13 cellular contexts compared by ENCODE assay signal in genomic region chr4:10622728-10623127, GRCh38.
DNase-seq lines count a peak whose midpoint lies in the region; ATAC-seq and TF ChIP-seq lines count a peak whose summit lies in the region.
"Had no signal": no experiment of that assay in that cellular context is flagged by ENCODE, and none has a peak within 500 bp of the region (broad histone marks: within the 10 kb centered on the region; RNA-seq: fewer than 3 reads in every experiment).

No MANE protein-coding gene starts in this region.

- TF ChIP-seq POLR2A in transverse colon (IDR thresholded peaks at IDR 0.05) (no peak), upper lobe of left lung (IDR thresholded peaks at IDR 0.05) (no peak)

- H3K27me3 ChIP-seq in left ventricle myocardium inferior (ENCODE audit: low read depth) (peaks cover 46% of the 10 kb centered on the region), transverse colon (no peaks in the 10 kb centered on the region), upper lobe of left lung (no peaks in the 10 kb centered on the region)
- H3K27me3 ChIP-seq: sigmoid colon had no signal

- H3K27ac ChIP-seq in left ventricle myocardium inferior (replicated peaks) (no peak overlapping the region), transverse colon (no peak overlapping the region), upper lobe of left lung (no peak overlapping the region)
- H3K27ac ChIP-seq: sigmoid colon, thoracic aorta had no signal

- 78 to 80% methylated on average over 2 of the region's 2 CpGs for WGBS in transverse colon (ENCODE audit: low coverage in 1 of 2), 2 donors
- WGBS in upper lobe of left lung, 2 donors: 83 to 91% methylated on average over 2 of the region's 2 CpGs

- in situ Hi-C loops in astrocyte of the spinal cord (cut with HindIII; ENCODE audit: low sequenced_read_pairs) (no loop called here), transverse colon (cut with MboI; ENCODE audit: low pct_ligation_motif_present in 1 of 4, low pct_unique_long_range_greater_than_20kb in 1 of 4, low sequenced_read_pairs in 3 of 4) (loop anchor here in 1 of 4 donors (25.0 kb wide), 1 partner anchor 790 kb away; no protein-coding TSS in a partner anchor)

- H3K4me3 ChIP-seq in left ventricle myocardium inferior: no peak overlapping the region
- no peak overlapping the region for H3K4me3 ChIP-seq in astrocyte of the spinal cord (ENCODE audit: low read depth, low read length)
- H3K4me3 ChIP-seq in transverse colon: no peak overlapping the region
- no peak overlapping the region for H3K4me3 ChIP-seq in upper lobe of left lung
- H3K4me3 ChIP-seq: sigmoid colon, thoracic aorta had no signal

- intact Hi-C loops in left ventricle myocardium inferior (cut with micrococcal nuclease) (no loop called here), Right ventricle myocardium superior (cut with DNase I) (no loop called here), transverse colon (cut with DNase I; ENCODE audit: low total_unique reads) (no loop called here)

- H3K36me3 ChIP-seq in left ventricle myocardium inferior: no peaks in the 10 kb centered on the region
- H3K36me3 ChIP-seq in transverse colon: no peaks in the 10 kb centered on the region
- no peaks in the 10 kb centered on the region for H3K36me3 ChIP-seq in upper lobe of left lung
- H3K36me3 ChIP-seq: sigmoid colon, thoracic aorta had no signal

- no peaks in the 10 kb centered on the region for H3K9me3 ChIP-seq in left ventricle myocardium inferior (replicated peaks)
- no peaks in the 10 kb centered on the region for H3K9me3 ChIP-seq in transverse colon
- no peaks in the 10 kb centered on the region for H3K9me3 ChIP-seq in upper lobe of left lung
- H3K9me3 ChIP-seq: sigmoid colon, thoracic aorta had no signal

- H3K4me1 ChIP-seq in left ventricle myocardium inferior (no peaks in the 10 kb centered on the region), transverse colon (no peaks in the 10 kb centered on the region), upper lobe of left lung (no peaks in the 10 kb centered on the region)
- H3K4me1 ChIP-seq: sigmoid colon had no signal

- DNase-seq in left ventricle myocardium inferior (no peak), Right ventricle myocardium superior (no peak), astrocyte of the spinal cord (ENCODE audit: low read depth, low spot score) (no peak), transverse colon (no peak), D341Med (ENCODE audit: low spot score) (no peak), nucleus accumbens (lab: John Stamatoyannopoulos, UW) (no peak), upper lobe of left lung (no peak)
- DNase-seq: activated naive CD4-positive, alpha-beta T cell treated with Interleukin-2 at 50 U/mL for 16 hours; hypothalamus; SHP77; sigmoid colon had no signal

- ATAC-seq in Right ventricle myocardium superior (ENCODE audit: poor library complexity): no peak
- peak; percentile 66 for ATAC-seq in HG02943 (IDR thresholded peaks at IDR 0.05; ENCODE audit: low read depth, unreplicated experiment)
- ATAC-seq in upper lobe of left lung (ENCODE audit: low FRiP score in 2 of 2): no peak

- no peak for TF ChIP-seq EP300 in transverse colon (IDR thresholded peaks at IDR 0.05; ENCODE audit: low read depth)
- TF ChIP-seq EP300 in upper lobe of left lung (IDR thresholded peaks at IDR 0.05): no peak

- TF ChIP-seq CTCF in left ventricle myocardium inferior (IDR thresholded peaks at IDR 0.05; ENCODE audit: borderline replicate concordance) (peak; percentile 14), astrocyte of the spinal cord (IDR thresholded peaks at IDR 0.05; ENCODE audit: low read depth, low read length) (peak; percentile 37), transverse colon (IDR thresholded peaks at IDR 0.05) (peak in 3 of 5 experiments; percentile 9 to 16 (median 14)), upper lobe of left lung (IDR thresholded peaks at IDR 0.05) (peak in 1 of 6 experiments; percentile 14)
